ENCODE assay signal across 22 cellular contexts in the genomic region with DNA sequence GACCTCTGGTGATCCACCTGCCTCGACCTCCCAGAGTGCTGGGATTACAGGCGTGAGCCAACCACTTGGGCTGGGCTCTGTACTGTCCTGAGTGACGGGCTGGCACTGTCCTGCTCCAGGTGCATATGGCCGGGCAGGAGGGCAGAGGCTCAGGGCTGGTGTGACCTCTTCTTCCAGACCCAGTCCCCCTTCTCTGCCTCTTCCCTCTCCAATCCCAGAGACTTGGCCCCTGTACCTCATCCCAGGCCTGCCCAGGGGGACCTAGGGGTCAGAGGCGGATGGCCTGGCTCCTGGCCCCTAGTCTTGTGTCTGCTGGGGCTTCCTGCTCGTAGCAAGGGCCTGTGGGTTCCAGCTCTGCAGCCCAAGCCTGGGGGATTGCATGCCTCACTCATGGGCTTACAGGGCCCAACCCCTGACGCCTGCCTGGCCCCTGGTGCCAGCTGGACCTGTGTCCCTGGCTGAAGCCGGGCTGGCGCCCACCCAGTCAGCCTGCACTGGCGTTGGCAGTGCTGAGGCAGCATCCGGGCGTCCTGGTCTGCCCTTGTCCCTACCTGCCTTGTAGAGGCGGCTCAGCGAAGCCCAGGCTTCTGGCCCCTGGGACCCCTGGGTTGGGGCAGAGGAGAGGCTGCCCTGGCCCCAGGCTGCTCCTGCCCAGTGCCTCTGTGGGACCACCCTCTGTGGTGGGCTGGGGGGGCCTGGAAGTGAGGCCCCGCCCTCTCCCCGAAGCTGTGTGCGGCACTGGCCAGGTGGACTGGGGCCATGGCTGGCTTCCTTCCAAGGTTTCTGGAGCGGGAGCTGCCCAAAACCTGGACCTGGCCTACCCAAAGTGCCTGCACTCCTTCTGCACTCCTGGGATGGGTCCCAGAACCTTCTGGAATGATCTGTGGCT. TPM values are rescaled to one million over a fixed set of nuclear protein-coding genes. Genes with fewer than 3 reads are reported as not detected.
A peak's percentile ranks its signal among the peaks of the same experiment; 100 is the strongest.
DNase-seq lines count a peak whose midpoint lies in the region; ATAC-seq and TF ChIP-seq lines count a peak whose summit lies in the region.
"Had no signal": no experiment of that assay in that cellular context is flagged by ENCODE, and none has a peak within 500 bp of the region (broad histone marks: within the 10 kb centered on the region; RNA-seq: fewer than 3 reads in every experiment).

No MANE protein-coding gene starts in this region.

- H3K4me1 Mint-ChIP-seq in activated naive CD8-positive, alpha-beta T cell treated with anti-CD3 and anti-CD28 coated beads, Interleukin-2, amount 50 U/mL, for 24 hours = peaks cover 10% of the 10 kb centered on the region

- WGBS in aorta, 2 donors = 29 to 32% methylated on average over 18 of the region's 18 CpGs

- H3K4me3 Mint-ChIP-seq in activated naive CD8-positive, alpha-beta T cell treated with anti-CD3 and anti-CD28 coated beads, Interleukin-2, amount 50 U/mL, for 24 hours = no peak overlapping the region
- H3K4me3 Mint-ChIP-seq: activated CD8-positive, alpha-beta T cell treated with anti-CD3 and anti-CD28 coated beads, Interleukin-2, amount 10 ng/mL, durations not matched to agents 7 days and 5 days; activated T-helper 1 cell treated with anti-CD3 and anti-CD28 coated beads, Interleukin-12 subunit alpha, Interleukin-12 subunit beta, Interleukin-2, Interleukin-4 antibody, amounts not matched to agents 30 ng/mL and 10 ng/mL and 1 ng/mL, durations not matched to agents 14 hours and 24 hours and 36 hours; stimulated activated naive B cell treated with anti-CD40 and anti-IgM and Interleukin-4, amounts not matched to agents 10 μg/mL and 1 μg/mL and 100 μg/mL, for 72 hours; T-cell had no signal

- H3K4me3 ChIP-seq in coronary artery (no peak overlapping the region), lower lobe of right lung (no peak overlapping the region), aorta (ENCODE audit: low read length in 2 of 2) (no peak overlapping the region)
- H3K4me3 ChIP-seq: MG63, ovary, tibial artery had no signal

- H3K27me3 Mint-ChIP-seq in activated naive CD8-positive, alpha-beta T cell treated with anti-CD3 and anti-CD28 coated beads, Interleukin-2, amount 50 U/mL, for 24 hours = no peaks in the 10 kb centered on the region
- H3K27me3 Mint-ChIP-seq: stimulated activated naive B cell treated with anti-CD40 and anti-IgM and Interleukin-4, amounts not matched to agents 10 μg/mL and 1 μg/mL and 100 μg/mL, for 72 hours; T-cell had no signal

- H3K36me3 ChIP-seq in lower lobe of right lung (peaks cover 14% of the 10 kb centered on the region), aorta (ENCODE audit: control insufficient read depth in 1 of 2, insufficient read depth in 2 of 2, low read length in 1 of 2) (no peaks in the 10 kb centered on the region)
- H3K36me3 ChIP-seq: ovary had no signal

- H3K9me3 ChIP-seq in lower lobe of right lung = no peaks in the 10 kb centered on the region
- no peaks in the 10 kb centered on the region for H3K9me3 ChIP-seq in aorta (ENCODE audit: control insufficient read depth, low read length)
- H3K9me3 ChIP-seq: MG63, ovary, tibial artery had no signal

- DNase-seq in Right ventricle myocardium inferior (ENCODE audit: missing footprints) (peak; percentile 75), cardiac septum (ENCODE audit: low spot score) (no peak), coronary artery (ENCODE audit: low spot score) (peak; percentile 73), lower lobe of right lung (peak; percentile 46), aorta (peak; percentile 53 to 77), NCI-H1417 (lab: John Stamatoyannopoulos, UW) (no peak), ureter (ENCODE audit: low spot score) (no peak)
- no peak for DNase-seq in activated naive CD8-positive, alpha-beta T cell treated with anti-CD3 and anti-CD28 coated beads, Interleukin-2, amount 50 U/mL, for 24 hours
- DNase-seq: activated CD8-positive, alpha-beta T cell treated with anti-CD3 and anti-CD28 coated beads, Interleukin-2, amount 10 ng/mL, durations not matched to agents 7 days and 5 days; CD4-positive, CD25-positive, alpha-beta regulatory T cell; hypothalamus; MG63; NCI-H1694 treated with DMSO at 0.1 percent for 48 hours; NCI-H345; ovary; stimulated activated CD4-positive, alpha-beta T cell treated with anti-CD3 and anti-CD28 coated beads, Interleukin-12 subunit alpha, Interleukin-12 subunit beta, amount 100 ng/mL, for 4 hours; stimulated activated naive B cell treated with anti-CD40 and anti-IgM and Interleukin-4, amounts not matched to agents 10 μg/mL and 1 μg/mL and 100 μg/mL, for 72 hours; WERI-Rb-1 had no signal

- ATAC-seq in Right ventricle myocardium inferior (no peak), lower lobe of right lung (no peak), aorta (ENCODE audit: low FRiP score) (no peak)
- ATAC-seq in activated naive CD8-positive, alpha-beta T cell treated with anti-CD3 and anti-CD28 coated beads, Interleukin-2, amount 50 U/mL, for 24 hours = no peak
- ATAC-seq: activated CD8-positive, alpha-beta T cell treated with anti-CD3 and anti-CD28 coated beads, Interleukin-2, amount 10 ng/mL, durations not matched to agents 7 days and 5 days; HCT116; stimulated activated naive B cell treated with anti-CD40 and anti-IgM and Interleukin-4, amounts not matched to agents 10 μg/mL and 1 μg/mL and 100 μg/mL, for 72 hours; T-cell had no signal

- no peaks in the 10 kb centered on the region for H3K9me3 Mint-ChIP-seq in activated naive CD8-positive, alpha-beta T cell treated with anti-CD3 and anti-CD28 coated beads, Interleukin-2, amount 50 U/mL, for 24 hours
- H3K9me3 Mint-ChIP-seq: activated T-helper 1 cell treated with anti-CD3 and anti-CD28 coated beads, Interleukin-12 subunit alpha, Interleukin-12 subunit beta, Interleukin-2, Interleukin-4 antibody, amounts not matched to agents 30 ng/mL and 10 ng/mL and 1 ng/mL, durations not matched to agents 14 hours and 24 hours and 36 hours; CD4-positive, CD25-positive, alpha-beta regulatory T cell; T-cell had no signal

- no peak overlapping the region for H3K27ac Mint-ChIP-seq in activated naive CD8-positive, alpha-beta T cell treated with anti-CD3 and anti-CD28 coated beads, Interleukin-2, amount 50 U/mL, for 24 hours
- H3K27ac Mint-ChIP-seq: activated CD8-positive, alpha-beta T cell treated with anti-CD3 and anti-CD28 coated beads, Interleukin-2, amount 10 ng/mL, durations not matched to agents 7 days and 5 days; activated T-helper 1 cell treated with anti-CD3 and anti-CD28 coated beads, Interleukin-12 subunit alpha, Interleukin-12 subunit beta, Interleukin-2, Interleukin-4 antibody, amounts not matched to agents 30 ng/mL and 10 ng/mL and 1 ng/mL, durations not matched to agents 14 hours and 24 hours and 36 hours; CD4-positive, CD25-positive, alpha-beta regulatory T cell; stimulated activated naive B cell treated with anti-CD40 and anti-IgM and Interleukin-4, amounts not matched to agents 10 μg/mL and 1 μg/mL and 100 μg/mL, for 72 hours; T-cell had no signal

- peaks cover 4% of the 10 kb centered on the region for H3K36me3 Mint-ChIP-seq in activated naive CD8-positive, alpha-beta T cell treated with anti-CD3 and anti-CD28 coated beads, Interleukin-2, amount 50 U/mL, for 24 hours (ENCODE audit: low read depth)
- H3K36me3 Mint-ChIP-seq: CD4-positive, CD25-positive, alpha-beta regulatory T cell; T-cell had no signal

- H3K27ac ChIP-seq in coronary artery (no peak overlapping the region), lower lobe of right lung (no peak overlapping the region), aorta (ENCODE audit: low read depth in 1 of 2, low read length in 2 of 2) (no peak overlapping the region)
- H3K27ac ChIP-seq: ovary, tibial artery, WERI-Rb-1 had no signal

- H3K27me3 ChIP-seq in lower lobe of right lung (ENCODE audit: low read depth) = no peaks in the 10 kb centered on the region
- H3K27me3 ChIP-seq in aorta (ENCODE audit: control insufficient read depth in 1 of 2, insufficient read depth in 2 of 2, low read length in 1 of 2) = no peaks in the 10 kb centered on the region
- H3K27me3 ChIP-seq: MG63, ovary, tibial artery had no signal

- intact Hi-C loops in Right ventricle myocardium inferior (cut with DNase I) (loop anchor here (2.0 kb wide), 1 partner anchor 31 kb away; a partner anchor contains a TSS), cardiac septum (cut with DNase I) (no loop called here), lower lobe of right lung (cut with DNase I) (no loop called here), aorta (cut with DNase I) (no loop called here)

- TF ChIP-seq CTCF in coronary artery (IDR thresholded peaks at IDR 0.05) (no peak), lower lobe of right lung (IDR thresholded peaks at IDR 0.05) (no peak)

- H3K4me1 ChIP-seq in lower lobe of right lung = no peaks in the 10 kb centered on the region
- H3K4me1 ChIP-seq in aorta (ENCODE audit: control insufficient read depth in 1 of 2, insufficient read depth in 2 of 2, low read length in 2 of 2) = no peaks in the 10 kb centered on the region

RNA-seq across cellular contexts. Expression of a gene that starts 4.3 kb away (rescaled TPM):
- total RNA-seq in Right ventricle myocardium inferior (6.4 TPM), cardiac septum (3.8 TPM), lower lobe of right lung (10.6 TPM), aorta (10 to 100 TPM in 1 of 2 donors, 1 to 10 TPM in 1; 8.6 to 30.5 TPM), ureter (9.7 TPM)
- polyA plus RNA-seq in aorta = 10 to 100 TPM in 1 of 2 donors, 1 to 10 TPM in 1; 9.6 to 33.8 TPM

RNA-seq across cellular contexts. Expression of a gene that starts 8.7 kb away (rescaled TPM):
- total RNA-seq in Right ventricle myocardium inferior (82.0 TPM), cardiac septum (68.2 TPM), lower lobe of right lung (237 TPM), aorta (100 to 1,000 TPM; 229 to 236 TPM), ureter (127 TPM)
- polyA plus RNA-seq in aorta = 1,000 to 10,000 TPM in 1 of 2 donors, 100 to 1,000 TPM in 1; 740 to 1,123 TPM

RNA-seq across cellular contexts. Expression of a gene that starts 20.7 kb away (rescaled TPM):
- 1,081 TPM for total RNA-seq in Right ventricle myocardium inferior
- total RNA-seq in cardiac septum = 918 TPM
- 143 TPM for total RNA-seq in lower lobe of right lung
- 100 to 1,000 TPM; 267 to 352 TPM for total RNA-seq in aorta
- 100 to 1,000 TPM; 432 to 698 TPM for polyA plus RNA-seq in aorta
- total RNA-seq in ureter = 186 TPM
- total RNA-seq: activated T-helper 1 cell treated with anti-CD3 and anti-CD28 coated beads, Interleukin-12 subunit alpha, Interleukin-12 subunit beta, Interleukin-2, Interleukin-4 antibody, amounts not matched to agents 30 ng/mL and 10 ng/mL and 1 ng/mL, durations not matched to agents 14 hours and 24 hours and 36 hours had no signal

RNA-seq across cellular contexts. Expression of a gene that starts 31.0 kb away (rescaled TPM):
- 3.4 TPM for total RNA-seq in Right ventricle myocardium inferior
- total RNA-seq in cardiac septum = 1.3 TPM
- 3.0 TPM for total RNA-seq in lower lobe of right lung
- 1 to 10 TPM; 1.9 to 7.5 TPM for total RNA-seq in aorta
- 1 to 10 TPM in 1 of 2 donors, under 1 TPM in 1; 0.75 to 4.2 TPM for polyA plus RNA-seq in aorta
- total RNA-seq in ureter = 1.1 TPM

Comparison
In these comparisons a context has a peak if more than half of its experiments do, and no peak if none do; other contexts are left out.
1. DNase-seq: peak in Right ventricle myocardium inferior (single experiment), coronary artery (single experiment), lower lobe of right lung (single experiment) and aorta (2 of 2); none in cardiac septum (single experiment), NCI-H1417 (0 of 3), ureter (single experiment) and activated naive CD8-positive, alpha-beta T cell treated with anti-CD3 and anti-CD28 coated beads, Interleukin-2, amount 50 U/mL, for 24 hours (single experiment).